In genomic region chrX:38110231-38110630, GRCh38 we compare ENCODE assay signal across 22 cellular contexts.
"Had no signal": no experiment of that assay in that cellular context is flagged by ENCODE, and none has a peak within 500 bp of the region (broad histone marks: within the 10 kb centered on the region; RNA-seq: fewer than 3 reads in every experiment).

No MANE protein-coding gene starts in this region.

- DNase-seq: activated CD4-positive, alpha-beta memory T cell treated with anti-CD3 and anti-CD28 coated beads, Interleukin-2, amount 10 ng/mL, durations not matched to agents 7 days and 5 days; activated CD4-positive, alpha-beta T cell treated with anti-CD3 and anti-CD28 coated beads, Interleukin-2, amount 10 ng/mL, durations not matched to agents 24 days and 14 days; activated gamma-delta T cell treated with Interleukin-2 at 50 U/mL for 16 hours; anterior cingulate cortex; brain microvascular endothelial cell; endodermal cell; esophagus squamous epithelium; head of caudate nucleus; hypothalamus; left ventricle myocardium superior; nephron progenitor cell; pancreas; psoas muscle; spleen; stimulated activated CD4-positive, alpha-beta T cell treated with anti-CD3 and anti-CD28 coated beads, Interleukin-4, amount 100 ng/mL, for 1 hour; stimulated activated naive CD4-positive, alpha-beta T cell treated with Interleukin-2 at 50 U/mL for 16 hours; T1000 had no signal

- H3K36me3 ChIP-seq: brain microvascular endothelial cell, esophagus squamous epithelium, pancreas, right atrium auricular region, spleen, thoracic aorta had no signal

- H3K4me1 ChIP-seq: esophagus squamous epithelium, pancreas, psoas muscle, right atrium auricular region, spleen had no signal

- H3K4me3 ChIP-seq: coronary artery, esophagus squamous epithelium, pancreas, psoas muscle, right atrium auricular region, spleen, thoracic aorta had no signal

- FAIRE-seq: frontal cortex had no signal

- ATAC-seq: activated CD4-positive, CD25-positive, alpha-beta regulatory T cell treated with anti-CD3 and anti-CD28 coated beads, Interleukin-2, amount 50 U/mL, for 24 hours; left ventricle myocardium superior; pancreas; psoas muscle had no signal

- H3K9me3 ChIP-seq: esophagus squamous epithelium, pancreas, psoas muscle, right atrium auricular region, spleen, thoracic aorta had no signal

- H3K27me3 ChIP-seq: brain microvascular endothelial cell, esophagus squamous epithelium, pancreas, right atrium auricular region had no signal

- H3K27ac ChIP-seq: brain microvascular endothelial cell, coronary artery, esophagus squamous epithelium, pancreas, psoas muscle, right atrium auricular region, spleen, thoracic aorta had no signal
